In genomic region chr5:139481122-139481533, GRCh38 we compare ENCODE assay signal across 8 cellular contexts. TPM values are rescaled to one million over a fixed set of nuclear protein-coding genes. Genes with fewer than 3 reads are reported as not detected.
DNase-seq lines count a peak whose midpoint lies in the region; ATAC-seq and TF ChIP-seq lines count a peak whose summit lies in the region.

No MANE protein-coding gene starts in this region.

- H3K4me1 Mint-ChIP-seq in glutamatergic neuron (ENCODE audit: low read depth, unreplicated experiment), result peaks cover 2% of the 10 kb centered on the region

- no peak for TF ChIP-seq CTCF in esophagus squamous epithelium (IDR thresholded peaks at IDR 0.05)
- TF ChIP-seq CTCF in glutamatergic neuron (IDR thresholded peaks at IDR 0.05; ENCODE audit: partially characterized antibody, unreplicated experiment), result no peak

- H3K4me1 ChIP-seq in esophagus squamous epithelium, result peaks cover 25 to 73% (median 38%) of the 10 kb centered on the region in 3 donors

- DNase-seq in activated CD4-positive, alpha-beta T cell treated with anti-CD3 and anti-CD28 coated beads, Interleukin-2, amount 50 U/mL, for 48 hours, result peak; percentile 56 to 59
- DNase-seq in esophagus squamous epithelium (lab: John Stamatoyannopoulos, UW) (no peak), glutamatergic neuron (no peak), NCI-H1436 treated with DMSO at 0.1 percent for 48 hours (lab: John Stamatoyannopoulos, UW) (no peak), NCI-H524 (lab: John Stamatoyannopoulos, UW) (no peak)

- peak; percentile 16 for ATAC-seq in GM19395 (IDR thresholded peaks at IDR 0.05; ENCODE audit: unreplicated experiment)
- ATAC-seq in HG03565 (IDR thresholded peaks at IDR 0.05; ENCODE audit: unreplicated experiment), result no peak

- no peaks in the 10 kb centered on the region for H3K36me3 Mint-ChIP-seq in glutamatergic neuron (ENCODE audit: unreplicated experiment)

- WGBS in esophagus squamous epithelium, 2 donors, result 9% methylated on average over 6 of the region's 12 CpGs; no CpG with 5 or more reads in 1 of the 2 donors

- intact Hi-C loops in esophagus squamous epithelium (cut with DNase I), result no loop called here

- H3K27ac Mint-ChIP-seq in glutamatergic neuron (ENCODE audit: unreplicated experiment), result no peak overlapping the region

- no peaks in the 10 kb centered on the region for H3K27me3 ChIP-seq in esophagus squamous epithelium

- H3K4me3 ChIP-seq in esophagus squamous epithelium (peak overlapping the region; percentile 35 to 77 (median 50)), skin epidermis (peak overlapping the region; percentile 36 to 72 (median 47))

- no peak for TF ChIP-seq POLR2A in esophagus squamous epithelium (IDR thresholded peaks at IDR 0.05)

- H3K27ac ChIP-seq in esophagus squamous epithelium, result peak overlapping the region; percentile 91 to 99 (median 94)
- H3K27ac ChIP-seq in skin epidermis, result peak overlapping the region; percentile 63 to 99 (median 94)

- H3K9me3 ChIP-seq in esophagus squamous epithelium, result no peaks in the 10 kb centered on the region

- H3K4me3 Mint-ChIP-seq in glutamatergic neuron (ENCODE audit: unreplicated experiment), result no peak overlapping the region

- peaks cover 4% of the 10 kb centered on the region for H3K27me3 Mint-ChIP-seq in glutamatergic neuron (ENCODE audit: unreplicated experiment)

- H3K9me3 Mint-ChIP-seq in glutamatergic neuron (ENCODE audit: unreplicated experiment), result peaks cover 1% of the 10 kb centered on the region

- peaks cover 2 to 39% (median 17%) of the 10 kb centered on the region in 3 donors for H3K36me3 ChIP-seq in esophagus squamous epithelium

RNA-seq across cellular contexts. Expression of gene STING1, which starts 1.4 kb away (rescaled TPM):
- total RNA-seq in esophagus squamous epithelium (10 to 100 TPM; 33.0 to 49.6 (median 38.6) TPM), glutamatergic neuron (ENCODE audit: unreplicated experiment) (not detected)

RNA-seq across cellular contexts. Expression of gene SMIM33, which starts 10.3 kb away (rescaled TPM):
- total RNA-seq in esophagus squamous epithelium (not detected), glutamatergic neuron (ENCODE audit: unreplicated experiment) (not detected)

RNA-seq across cellular contexts. Expression of gene ECSCR, which starts 18.6 kb away (rescaled TPM):
- total RNA-seq in esophagus squamous epithelium (10 to 100 TPM in 2 of 4 donors, 1 to 10 TPM in 2; 1.7 to 19.5 (median 6.9) TPM), glutamatergic neuron (ENCODE audit: unreplicated experiment) (not detected)

RNA-seq across cellular contexts. Expression of gene DNAJC18, which starts 41.8 kb away (rescaled TPM):
- 1 to 10 TPM in 3 of 4 donors, under 1 TPM in 1; 0.53 to 6.9 (median 3.9) TPM for total RNA-seq in esophagus squamous epithelium
- total RNA-seq in glutamatergic neuron (ENCODE audit: unreplicated experiment), result 55.9 TPM

Comparison
In these comparisons a context has a peak if more than half of its experiments do, and no peak if none do; other contexts are left out.
1. DNase-seq: peak in activated CD4-positive, alpha-beta T cell treated with anti-CD3 and anti-CD28 coated beads, Interleukin-2, amount 50 U/mL, for 48 hours (2 of 2); none in esophagus squamous epithelium (single experiment), glutamatergic neuron (single experiment), NCI-H1436 treated with DMSO at 0.1 percent for 48 hours (single experiment) and NCI-H524 (0 of 2).
2. RNA of gene STING1, which starts 1.4 kb away (total RNA-seq): 33.0 to 49.6 TPM in esophagus squamous epithelium; not detected in glutamatergic neuron (single experiment); every median in the first group is over 10 times any median in the second.